Comparison of ENCODE assay signal across 1 cellular context in genomic region chr11:75142714-75143419, GRCh38.
A peak's percentile ranks its signal among the peaks of the same experiment; 100 is the strongest.
TF ChIP-seq lines count a peak whose summit lies in the region.

No MANE protein-coding gene starts in this region.

TF ChIP-seq in GM12878, 131 proteins besides CTCF, POLR2A, EP300 and RAD21 (continued from another document):
- TF ChIP-seq USF1 (IDR thresholded peaks at IDR 0.05; ENCODE audit: borderline replicate concordance, extremely low read length, insufficient read depth, low read depth, low read length) (peak; percentile 41), SPI1 (IDR thresholded peaks at IDR 0.05; ENCODE audit: borderline replicate concordance, insufficient read depth, low read depth, low read length) (peak; percentile 39; the same call in 1 of the 2 replicates), ZNF24 (IDR thresholded peaks at IDR 0.05) (no peak), TCF12 (IDR thresholded peaks at IDR 0.05; ENCODE audit: low read depth, low read length) (no peak)
